8 cellular contexts compared by ENCODE assay signal in the genomic region with DNA sequence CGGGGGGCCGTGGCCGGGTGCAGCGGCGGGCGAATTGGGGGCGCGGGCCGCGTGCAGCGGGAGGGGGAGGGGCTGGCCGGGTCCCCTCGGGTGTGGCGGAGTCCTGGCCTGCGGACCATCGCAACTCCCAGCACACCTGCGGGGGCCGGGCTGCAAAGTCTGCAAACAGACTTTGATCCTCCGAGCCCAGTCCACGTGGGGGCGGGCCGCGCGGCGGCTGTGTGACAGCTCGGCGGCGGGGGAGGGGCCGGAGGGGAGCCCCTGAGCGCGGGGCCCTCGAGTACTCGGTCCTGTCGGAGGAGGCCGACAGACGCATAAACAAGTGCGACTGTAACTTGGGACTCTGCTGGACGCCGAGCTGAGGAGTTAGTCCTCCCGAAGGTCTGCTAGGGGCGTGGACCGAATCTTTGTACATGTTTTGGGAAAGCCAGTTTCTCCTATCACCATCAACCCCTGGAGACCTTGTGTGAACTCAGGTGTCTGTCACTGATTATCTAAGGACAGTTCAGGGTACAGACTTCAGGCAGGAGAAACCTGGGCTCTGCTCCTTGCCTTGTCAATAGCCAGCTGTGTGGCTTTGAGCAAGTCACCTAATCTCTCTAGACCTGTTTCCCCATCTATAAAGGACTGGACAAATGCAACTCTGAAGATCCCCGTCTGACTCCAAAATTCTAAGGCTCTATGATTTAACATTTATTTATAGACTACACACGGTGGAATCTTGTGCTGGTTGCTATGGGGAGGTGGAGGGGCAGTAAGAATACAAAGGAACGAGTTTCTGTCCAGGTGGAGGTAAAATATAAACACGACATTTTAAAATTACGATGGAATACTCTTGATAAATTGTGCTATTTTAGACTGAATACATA. TPM values are rescaled to one million over a fixed set of nuclear protein-coding genes. Genes with fewer than 3 reads are reported as not detected.
A peak's percentile ranks its signal among the peaks of the same experiment; 100 is the strongest.
DNase-seq lines count a peak whose midpoint lies in the region; ATAC-seq, FAIRE-seq and TF ChIP-seq lines count a peak whose summit lies in the region.

No MANE protein-coding gene starts in this region.

- FAIRE-seq in GM18507 (lab: Jason Lieb, UNC) (peak; percentile 21), pancreas (lab: Jason Lieb, UNC) (no peak)

- intact Hi-C loops in pancreas (cut with DNase I) = loop anchor here in 2 of 3 donors (5.0 to 10.0 kb wide), 3 partner anchors 65 to 73 kb away; no protein-coding TSS in a partner anchor

- ATAC-seq in HG02840 (IDR thresholded peaks at IDR 0.05; ENCODE audit: low FRiP score, unreplicated experiment) (peak; percentile 36), pancreas (peak; percentile 64 to 68 (median 66))

- H3K4me3 ChIP-seq in WI38 (ENCODE audit: low read depth, low read length) = peak overlapping the region; percentile 69
- H3K4me3 ChIP-seq in fibroblast of the aortic adventitia (ENCODE audit: low read depth, low read length) = peak overlapping the region; percentile 64
- H3K4me3 ChIP-seq in pancreas = peak overlapping the region; percentile 44 to 95 (median 86)

- H3K9me3 ChIP-seq in pancreas = no peaks in the 10 kb centered on the region

- peaks cover 2 to 17% (median 16%) of the 10 kb centered on the region in 3 donors for H3K4me1 ChIP-seq in pancreas

- no peaks in the 10 kb centered on the region for H3K36me3 ChIP-seq in pancreas

- DNase-seq in Ammon's horn (ENCODE audit: low spot score) = peak; percentile 69
- no peak for DNase-seq in GM18507 (ENCODE audit: extremely low spot score, insufficient read length, low read depth)
- peak; percentile 88 for DNase-seq in NCI-H1048 (lab: John Stamatoyannopoulos, UW)
- DNase-seq in fibroblast of the aortic adventitia (ENCODE audit: low read depth) = no peak
- DNase-seq in pancreas = peak in 4 of 6 donors; percentile 89 to 92 (median 90)
- no peak for DNase-seq in stimulated activated CD4-positive, alpha-beta T cell treated with anti-CD3 and anti-CD28 coated beads, Interleukin-1b, Interleukin-23, amount 100 ng/mL, for 48 hours

- H3K27ac ChIP-seq in pancreas = peak overlapping the region; percentile 68 to 95 (median 84)

- WGBS in pancreas, 2 donors = 1 to 2% methylated on average over 30 to 47 of the region's 47 CpGs

- H3K27me3 ChIP-seq in pancreas = no peaks in the 10 kb centered on the region

- TF ChIP-seq CTCF in WI38 (IDR thresholded peaks at IDR 0.05; ENCODE audit: low read depth, low read length) (no peak), fibroblast of the aortic adventitia (IDR thresholded peaks at IDR 0.05; ENCODE audit: insufficient read depth, low read length) (no peak), pancreas (IDR thresholded peaks at IDR 0.05) (no peak)

RNA-seq across cellular contexts. Expression of gene SLC30A1, which starts 0.7 kb away (rescaled TPM):
- total RNA-seq in fibroblast of the aortic adventitia (ENCODE audit: low replicate concordance) (37.2 and 47.4 TPM in 2 replicates), pancreas (10 to 100 TPM in 3 of 6 donors, 1 to 10 TPM in 3; 4.7 to 19.5 (median 9.8) TPM)
- polyA plus RNA-seq in pancreas = 1 to 10 TPM; 1.5 to 7.1 TPM

Comparison
In these comparisons a context has a peak if more than half of its experiments do, and no peak if none do; other contexts are left out.
1. DNase-seq: peak in Ammon's horn (single experiment), NCI-H1048 (single experiment) and pancreas (4 of 6); none in GM18507 (single experiment), fibroblast of the aortic adventitia (single experiment) and stimulated activated CD4-positive, alpha-beta T cell treated with anti-CD3 and anti-CD28 coated beads, Interleukin-1b, Interleukin-23, amount 100 ng/mL, for 48 hours (single experiment).
2. Peak in every context shown above with its lines, with median percentiles within 50 percentile points of each other: H3K4me3 ChIP-seq.